Comparison of ENCODE assay signal across 20 cellular contexts in the genomic region with DNA sequence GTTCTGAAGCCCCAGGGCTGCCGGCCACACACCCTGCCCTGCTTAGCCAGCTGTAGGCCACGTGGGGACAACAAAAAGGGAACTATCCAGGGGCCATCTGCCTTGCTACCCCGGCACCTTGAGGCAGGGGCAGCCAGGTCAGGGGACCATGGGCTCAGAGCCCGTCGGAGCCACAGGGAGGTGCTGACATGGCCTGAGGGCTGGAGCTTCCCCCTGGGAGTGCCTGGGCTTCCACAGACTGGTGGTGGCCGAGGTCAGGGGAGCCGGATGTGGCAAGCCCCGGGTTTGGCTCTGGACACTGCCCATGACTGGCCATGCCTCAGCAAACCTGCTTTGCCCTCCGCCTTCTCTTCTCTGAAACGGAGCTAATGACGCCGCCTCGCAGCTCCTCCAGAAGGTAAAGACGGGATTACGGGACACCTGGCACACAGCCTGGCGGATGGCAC.
"Had no signal": no experiment of that assay in that cellular context is flagged by ENCODE, and none has a peak within 500 bp of the region (broad histone marks: within the 10 kb centered on the region; RNA-seq: fewer than 3 reads in every experiment).

No MANE protein-coding gene starts in this region.

- H3K36me3 ChIP-seq: brain microvascular endothelial cell, esophagus muscularis mucosa, gastroesophageal sphincter, neutrophil had no signal

- H3K4me3 Mint-ChIP-seq: activated naive CD4-positive, alpha-beta T cell treated with anti-CD3 and anti-CD28 coated beads for 36 hours; activated naive CD8-positive, alpha-beta T cell treated with anti-CD3 and anti-CD28 coated beads, Interleukin-2, amount 50 U/mL, for 24 hours; central memory CD8-positive, alpha-beta T cell; immature natural killer cell; naive thymus-derived CD8-positive, alpha-beta T cell had no signal

- H3K4me3 ChIP-seq: coronary artery, esophagus muscularis mucosa, gastroesophageal sphincter had no signal

- H3K27ac ChIP-seq: brain microvascular endothelial cell, coronary artery, esophagus muscularis mucosa, gastroesophageal sphincter, neutrophil, parathyroid adenoma had no signal

- H3K4me1 ChIP-seq: esophagus muscularis mucosa, gastroesophageal sphincter, parathyroid adenoma had no signal

- H3K27ac Mint-ChIP-seq: activated naive CD4-positive, alpha-beta T cell treated with anti-CD3 and anti-CD28 coated beads for 36 hours; activated naive CD8-positive, alpha-beta T cell treated with anti-CD3 and anti-CD28 coated beads, Interleukin-2, amount 50 U/mL, for 24 hours; activated T-helper 2 cell treated with anti-CD3 and anti-CD28 coated beads, Interferon-gamma antibody, Interleukin-2, Interleukin-4, amounts not matched to agents 10 μg/mL and 5 μg/mL and 100 μg/mL, durations not matched to agents 14 hours and 24 hours and 36 hours; immature natural killer cell; naive thymus-derived CD8-positive, alpha-beta T cell had no signal

- H3K27me3 ChIP-seq: brain microvascular endothelial cell, esophagus muscularis mucosa, neutrophil had no signal

- ATAC-seq: activated CD4-positive, CD25-positive, alpha-beta regulatory T cell treated with anti-CD3 and anti-CD28 coated beads, Interleukin-2, amount 50 U/mL, for 24 hours; activated naive CD8-positive, alpha-beta T cell treated with anti-CD3 and anti-CD28 coated beads, Interleukin-2, amount 50 U/mL, for 24 hours; gastroesophageal sphincter; naive thymus-derived CD8-positive, alpha-beta T cell had no signal

- H3K9me3 ChIP-seq: neutrophil had no signal

- H3K4me1 Mint-ChIP-seq: activated naive CD8-positive, alpha-beta T cell treated with anti-CD3 and anti-CD28 coated beads, Interleukin-2, amount 50 U/mL, for 24 hours; central memory CD8-positive, alpha-beta T cell had no signal

- DNase-seq: activated naive CD4-positive, alpha-beta T cell treated with anti-CD3 and anti-CD28 coated beads for 36 hours; activated naive CD8-positive, alpha-beta T cell treated with anti-CD3 and anti-CD28 coated beads, Interleukin-2, amount 50 U/mL, for 24 hours; brain microvascular endothelial cell; immature natural killer cell; mesenchymal stem cell; naive thymus-derived CD8-positive, alpha-beta T cell; retina; stimulated activated CD4-positive, alpha-beta T cell treated with anti-CD3 and anti-CD28 coated beads, Interleukin-12 subunit alpha, Interleukin-12 subunit beta, amount 100 ng/mL, for 4 hours; stimulated activated CD4-positive, alpha-beta T cell treated with anti-CD3 and anti-CD28 coated beads, Interleukin-1b, Interleukin-23, amount 100 ng/mL, for 48 hours; stimulated activated CD8-positive, alpha-beta memory T cell treated with anti-CD3 and anti-CD28 coated beads, Interleukin-4, amount 100 ng/mL, for 48 hours; stimulated activated naive CD4-positive, alpha-beta T cell; T1000 had no signal

- H3K27me3 Mint-ChIP-seq: activated naive CD8-positive, alpha-beta T cell treated with anti-CD3 and anti-CD28 coated beads, Interleukin-2, amount 50 U/mL, for 24 hours; central memory CD8-positive, alpha-beta T cell; naive thymus-derived CD8-positive, alpha-beta T cell had no signal

- H2AFZ ChIP-seq: parathyroid adenoma had no signal

- H3K9ac ChIP-seq: parathyroid adenoma had no signal
